In genomic region chr7:140924821-140925421, GRCh38 we compare ENCODE assay signal across 8 cellular contexts. TPM values are rescaled to one million over a fixed set of nuclear protein-coding genes. Genes with fewer than 3 reads are reported as not detected.
DNase-seq lines count a peak whose midpoint lies in the region; ATAC-seq, FAIRE-seq and TF ChIP-seq lines count a peak whose summit lies in the region.

Gene BRAF, minus strand, starts transcription at chr7:140924929. Its CDS starts 226 bp downstream, at chr7:140924703.

- POLR2A ChIA-PET in H1 (lab: Charles Lee; ENCODE audit: partially characterized antibody) = interaction anchor here (0.6 to 1.7 kb wide), 5 partner anchors 9 to 114 kb away, joined by 3 to 7 read pairs (median 4); no protein-coding TSS in a partner anchor

- TF ChIP-seq POLR2A in H1 (IDR thresholded peaks at IDR 0.05; ENCODE audit: control extremely low read depth in 1 of 2, low read depth in 2 of 2, low read length in 2 of 2) = peak in 1 of 2 experiments; percentile 84; a peak in 2 of 3 replicates

- TF ChIP-seq EP300 in H1 (IDR thresholded peaks at IDR 0.05; ENCODE audit: borderline replicate concordance in 1 of 2, low read depth in 2 of 2, low read length in 2 of 2) = no peak

- CTCF ChIA-PET in activated CD8-positive, alpha-beta memory T cell treated with anti-CD3 and anti-CD28 coated beads, Interleukin-2, amount 10 ng/mL, durations not matched to agents 7 days and 5 days (lab: Charles Lee) = interaction anchor here (1.1 to 3.9 kb wide), 2 partner anchors 87 to 89 kb away, joined by 4 to 23 read pairs; partner anchors contain the start of gene MRPS33
- CTCF ChIA-PET in H1 (lab: Charles Lee; ENCODE audit: partially characterized antibody) = interaction anchor here (0.7 to 1.5 kb wide), 4 partner anchors 13 to 109 kb away, joined by 3 to 4 read pairs (median 3); no protein-coding TSS in a partner anchor

- ATAC-seq in GM21367 (IDR thresholded peaks at IDR 0.05; ENCODE audit: unreplicated experiment) = peak; percentile 43
- ATAC-seq in activated CD8-positive, alpha-beta memory T cell treated with anti-CD3 and anti-CD28 coated beads, Interleukin-2, amount 10 ng/mL, durations not matched to agents 7 days and 5 days = peak; percentile 71

- H4K20me1 ChIP-seq in H1 (replicated peaks in 1 of 2; ENCODE audit: control insufficient read depth in 1 of 2, insufficient read depth in 2 of 2, low read length in 2 of 2) = peaks cover 4 to 7% of the 10 kb centered on the region in 2 experiments

- H2BK120ac ChIP-seq in H1 (replicated peaks; ENCODE audit: low read depth, low read length) (no peak within 1 kb of the TSS), mesenchymal stem cell (ENCODE audit: low read depth, low read length) (peak within 1 kb of the TSS; percentile 99)

- H4K91ac ChIP-seq in H1 (replicated peaks; ENCODE audit: insufficient read length, low read length) (peak within 1 kb of the TSS; percentile 22), mesenchymal stem cell (ENCODE audit: low read length) (peak within 1 kb of the TSS; percentile 80)

- H2BK15ac ChIP-seq in H1 (ENCODE audit: low read length) (no peak within 1 kb of the TSS), mesenchymal stem cell (ENCODE audit: low read depth, poor library complexity, severe bottlenecking) (no peak within 1 kb of the TSS)

- H3K79me2 ChIP-seq in H1 (ENCODE audit: control insufficient read depth in 1 of 2, insufficient read depth in 2 of 2, low read length in 2 of 2) = peaks cover 4 to 41% of the 10 kb centered on the region in 2 experiments

- H2BK12ac ChIP-seq in H1 (ENCODE audit: low read depth, low read length) (no peak within 1 kb of the TSS; the same call in 1 of the 2 replicates), mesenchymal stem cell (ENCODE audit: low read length in 2 of 2) (peak within 1 kb of the TSS in 1 of 2 experiments; percentile 63)

- peaks cover 1% of the 10 kb centered on the region for H3K36me3 Mint-ChIP-seq in activated CD8-positive, alpha-beta memory T cell treated with anti-CD3 and anti-CD28 coated beads, Interleukin-2, amount 10 ng/mL, durations not matched to agents 7 days and 5 days

- peak within 1 kb of the TSS; percentile 92 to 98 for H3K4me2 ChIP-seq in H1 (ENCODE audit: insufficient read depth in 1 of 2, low read depth in 2 of 2, low read length in 2 of 2)
- peak within 1 kb of the TSS; percentile 94 for H3K4me2 ChIP-seq in mesenchymal stem cell (ENCODE audit: low read length, poor library complexity, severe bottlenecking)

- no peak for TF ChIP-seq RAD21 in H1 (IDR thresholded peaks at IDR 0.05 in 1 of 2, conservative IDR thresholded peaks at IDR 0.05 in 1 of 2; ENCODE audit: low read depth in 2 of 2, low read length in 2 of 2)

- H3K27me3 ChIP-seq in H1 (replicated peaks in 1 of 4; ENCODE audit: control insufficient read depth in 3 of 4, extremely low read depth in 1 of 4, insufficient read depth in 3 of 4, low read length in 3 of 4) (no peaks in the 10 kb centered on the region), mesenchymal stem cell (ENCODE audit: control insufficient read depth in 1 of 2, insufficient read depth in 1 of 2, low read length in 2 of 2) (peaks cover 0 to 4% of the 10 kb centered on the region in 2 experiments)

- H3K4me1 Mint-ChIP-seq in activated CD8-positive, alpha-beta memory T cell treated with anti-CD3 and anti-CD28 coated beads, Interleukin-2, amount 10 ng/mL, durations not matched to agents 7 days and 5 days = peaks cover 10% of the 10 kb centered on the region

- peak within 1 kb of the TSS; percentile 83 for H2BK5ac ChIP-seq in H1 (ENCODE audit: low read depth, low read length)
- peak within 1 kb of the TSS; percentile 86 for H2BK5ac ChIP-seq in mesenchymal stem cell (ENCODE audit: low read depth, low read length, poor library complexity, severe bottlenecking)

- H3K27ac ChIP-seq in H1 (ENCODE audit: low read depth, low read length) = peak within 1 kb of the TSS; percentile 96
- H3K27ac ChIP-seq in mesenchymal stem cell (ENCODE audit: low read length, poor library complexity, severe bottlenecking) = peak within 1 kb of the TSS; percentile 66

- H3K56ac ChIP-seq in H1 (replicated peaks; ENCODE audit: insufficient read length, low read depth, low read length) = peak within 1 kb of the TSS; percentile 65

- no peak within 1 kb of the TSS for H3K23ac ChIP-seq in H1 (ENCODE audit: insufficient read length)
- H3K23ac ChIP-seq in mesenchymal stem cell (ENCODE audit: low read length in 2 of 2) = peak within 1 kb of the TSS; percentile 96 to 98

- no peak within 1 kb of the TSS for H2BK20ac ChIP-seq in H1 (ENCODE audit: low read length)

- no peak for TF ChIP-seq CTCF in H1 (IDR thresholded peaks at IDR 0.05; ENCODE audit: control extremely low read depth in 1 of 3, insufficient read depth in 1 of 3, low read depth in 1 of 3, low read length in 3 of 3)

- H3K4me1 ChIP-seq in H1 (replicated peaks in 1 of 4; ENCODE audit: control insufficient read depth in 3 of 4, insufficient read depth in 4 of 4, low read length in 3 of 4) (peaks cover 0 to 8% (median 0%) of the 10 kb centered on the region in 4 experiments; a peak in 3 of 7 replicates), mesenchymal stem cell (ENCODE audit: control insufficient read depth, insufficient read depth, low read depth, low read length) (no peaks in the 10 kb centered on the region)

- no peak within 1 kb of the TSS for H3K4me3 Mint-ChIP-seq in activated CD8-positive, alpha-beta memory T cell treated with anti-CD3 and anti-CD28 coated beads, Interleukin-2, amount 10 ng/mL, durations not matched to agents 7 days and 5 days

- H2AFZ ChIP-seq in H1 (ENCODE audit: low read length) (peak within 1 kb of the TSS; percentile 94), mesenchymal stem cell (ENCODE audit: low read depth, low read length) (peak within 1 kb of the TSS; percentile 98)

- WGBS in H1 (ENCODE audit: extremely low coverage in 1 of 2, insufficient coverage in 1 of 2, insufficient read length in 1 of 2, insufficient replicate concordance in 2 of 2, low coverage in 1 of 2, low lambda C conversion rate in 2 of 2, missing lambda C conversion rate in 1 of 2), 2 experiments = 2% methylated on average over 15 of the region's 56 CpGs; no CpG with 5 or more reads in 1 of the 2 experiments
- WGBS in mesenchymal stem cell = 1% methylated on average over 18 of the region's 56 CpGs

- no peak within 1 kb of the TSS for H3K14ac ChIP-seq in H1 (ENCODE audit: insufficient read length)
- peak within 1 kb of the TSS; percentile 62 to 75 for H3K14ac ChIP-seq in mesenchymal stem cell (ENCODE audit: low read length in 2 of 2)

- H4K8ac ChIP-seq in H1 (ENCODE audit: extremely low read depth, insufficient read depth, low read length) = peak within 1 kb of the TSS; percentile 98
- peak within 1 kb of the TSS; percentile 94 for H4K8ac ChIP-seq in mesenchymal stem cell (ENCODE audit: low read length)

- H3K18ac ChIP-seq in H1 (ENCODE audit: extremely low read depth, low read length) (peak within 1 kb of the TSS; percentile 40; the same call in 1 of the 2 replicates), mesenchymal stem cell (ENCODE audit: low read depth in 1 of 2, low read length in 2 of 2) (peak within 1 kb of the TSS; percentile 90 to 98)

- H3K27ac Mint-ChIP-seq in activated CD8-positive, alpha-beta memory T cell treated with anti-CD3 and anti-CD28 coated beads, Interleukin-2, amount 10 ng/mL, durations not matched to agents 7 days and 5 days = peak within 1 kb of the TSS; percentile 97

- H3K9me3 Mint-ChIP-seq in activated CD8-positive, alpha-beta memory T cell treated with anti-CD3 and anti-CD28 coated beads, Interleukin-2, amount 10 ng/mL, durations not matched to agents 7 days and 5 days (ENCODE audit: low read depth) = no peaks in the 10 kb centered on the region

- peak within 1 kb of the TSS; percentile 88 for H4K5ac ChIP-seq in H1 (ENCODE audit: insufficient read length, low read depth, low read length)

- peaks cover 7% of the 10 kb centered on the region for H3K27me3 Mint-ChIP-seq in activated CD8-positive, alpha-beta memory T cell treated with anti-CD3 and anti-CD28 coated beads, Interleukin-2, amount 10 ng/mL, durations not matched to agents 7 days and 5 days

- H3K9ac ChIP-seq in H1 (replicated peaks in 1 of 4; ENCODE audit: extremely low read depth in 1 of 4, low read depth in 3 of 4, low read length in 3 of 4) (peak within 1 kb of the TSS; percentile 86 to 97 (median 91)), mesenchymal stem cell (ENCODE audit: low read length) (peak within 1 kb of the TSS; percentile 97)

- H2AK5ac ChIP-seq in H1 (ENCODE audit: low read depth, low read length) = no peak within 1 kb of the TSS
- H2AK5ac ChIP-seq in mesenchymal stem cell (ENCODE audit: low read length, severe bottlenecking) = peak within 1 kb of the TSS; percentile 66

- H3K4me3 ChIP-seq in H1 (ENCODE audit: extremely low read depth in 1 of 4, insufficient read depth in 2 of 4, low read depth in 3 of 4, low read length in 4 of 4) = peak within 1 kb of the TSS; percentile 80 to 100 (median 94)
- peak within 1 kb of the TSS; percentile 88 to 94 for H3K4me3 ChIP-seq in mesenchymal stem cell (ENCODE audit: insufficient read depth in 1 of 2, low read depth in 1 of 2, low read length in 2 of 2)

- H3K79me1 ChIP-seq in H1 (ENCODE audit: low read depth, low read length) (peaks cover 3% of the 10 kb centered on the region; the same call in 1 of the 2 replicates), mesenchymal stem cell (replicated peaks; ENCODE audit: low read length, poor library complexity, severe bottlenecking) (peaks cover 1% of the 10 kb centered on the region)

- H3K23me2 ChIP-seq in H1 (ENCODE audit: low read depth, low read length) = peaks cover 4% of the 10 kb centered on the region; the same call in 1 of the 2 replicates

- DNase-seq in COLO668 (lab: John Stamatoyannopoulos, UW; ENCODE audit: unreplicated experiment) = peak; percentile 93
- DNase-seq in HTR-8/SVneo (ENCODE audit: insufficient read length, low spot score) = peak; percentile 72
- peak; percentile 40 for DNase-seq in NOMO-1 treated with DMSO at 0.1 percent for 48 hours (lab: John Stamatoyannopoulos, UW; ENCODE audit: unreplicated experiment)
- DNase-seq in activated CD8-positive, alpha-beta memory T cell treated with anti-CD3 and anti-CD28 coated beads, Interleukin-2, amount 10 ng/mL, durations not matched to agents 7 days and 5 days = peak; percentile 93
- peak; percentile 46 to 98 for DNase-seq in H1 (ENCODE audit: low read depth in 1 of 2, low spot score in 2 of 2)
- DNase-seq in mesenchymal stem cell = peak; percentile 92
- DNase-seq in stimulated activated CD8-positive, alpha-beta memory T cell treated with anti-CD3 and anti-CD28 coated beads, Interleukin-12 subunit alpha, Interleukin-12 subunit beta, amount 100 ng/mL, for 24 hours (ENCODE audit: extremely low read depth) = peak; percentile 82

- H3K36me3 ChIP-seq in H1 (ENCODE audit: control insufficient read depth in 2 of 4, insufficient read depth in 4 of 4, low read length in 3 of 4) = no peaks in the 10 kb centered on the region
- H3K36me3 ChIP-seq in mesenchymal stem cell (ENCODE audit: control insufficient read depth in 1 of 2, insufficient read depth in 2 of 2, low read depth in 1 of 2, low read length in 2 of 2) = no peaks in the 10 kb centered on the region

- H3K4ac ChIP-seq in H1 (replicated peaks; ENCODE audit: insufficient read length, low read depth, low read length) = peak within 1 kb of the TSS; percentile 72
- H3K4ac ChIP-seq in mesenchymal stem cell (ENCODE audit: low read depth in 1 of 2, low read length in 2 of 2) = peak within 1 kb of the TSS; percentile 97

- FAIRE-seq in HTR-8/SVneo (lab: Jason Lieb, UNC) (peak; percentile 93), H1 (lab: Jason Lieb, UNC) (no peak)

- H3K9me3 ChIP-seq in H1 (ENCODE audit: insufficient read depth in 2 of 2, low read depth in 1 of 2, low read length in 1 of 2) (no peaks in the 10 kb centered on the region), mesenchymal stem cell (ENCODE audit: control insufficient read depth, low read length) (no peaks in the 10 kb centered on the region)

RNA-seq across cellular contexts. Expression of gene BRAF, which starts in this region (rescaled TPM):
- total RNA-seq in activated CD8-positive, alpha-beta memory T cell treated with anti-CD3 and anti-CD28 coated beads, Interleukin-2, amount 10 ng/mL, durations not matched to agents 7 days and 5 days = 10 to 100 TPM; 25.1 to 33.3 TPM
- 30.2 and 32.6 TPM in 2 replicates for total RNA-seq in H1 (2021; fragmentation: NEBNext Ultra II Directional; extraction: Animal tissue kit (Norgen Biotek cat#: 25700))
- 7.7 and 11.4 TPM in 2 replicates for polyA plus RNA-seq in H1 (2011; rRNA removed)
- polyA plus RNA-seq in H1 (2011; cell fraction: cytosol; rRNA removed) = 11.3 TPM
- polyA plus RNA-seq in H1 (2011; cell fraction: nucleus; rRNA removed) = 9.5 TPM
- polyA plus RNA-seq in H1 (2012, experiment 1 of 2) = 9.7 to 15.4 TPM (median 12.1 TPM) in 4 replicates
- polyA plus RNA-seq in H1 (2012, experiment 2 of 2) = 3.2 TPM
- polyA plus RNA-seq in H1 (2013, experiment 1 of 2) = 9.3 TPM
- polyA plus RNA-seq in H1 (2013, experiment 2 of 2) = 9.0 TPM
- 62.2 and 71.8 TPM in 2 replicates for polyA minus RNA-seq in H1 (2011; rRNA and poly(A)+ RNA removed)
- polyA minus RNA-seq in H1 (2011; cell fraction: cytosol; rRNA and poly(A)+ RNA removed) = 24.0 TPM
- polyA minus RNA-seq in H1 (2011; cell fraction: nucleus; rRNA and poly(A)+ RNA removed) = 84.4 TPM
- 7.6 TPM for polyA plus RNA-seq in mesenchymal stem cell (2013, experiment 1 of 2)
- 8.0 TPM for polyA plus RNA-seq in mesenchymal stem cell (2013, experiment 2 of 2)

Comparison
In these comparisons a context has a peak if more than half of its experiments do, and no peak if none do; other contexts are left out.
1. Peak in every context shown above with its lines: DNase-seq, ATAC-seq, H3K4me3 ChIP-seq and H3K27ac ChIP-seq.
2. DNase-seq: peak in every context shown above with its lines; median percentile 93 in COLO668; 93 in activated CD8-positive, alpha-beta memory T cell treated with anti-CD3 and anti-CD28 coated beads, Interleukin-2, amount 10 ng/mL, durations not matched to agents 7 days and 5 days; 92 in mesenchymal stem cell; 82 in stimulated activated CD8-positive, alpha-beta memory T cell treated with anti-CD3 and anti-CD28 coated beads, Interleukin-12 subunit alpha, Interleukin-12 subunit beta, amount 100 ng/mL, for 24 hours; 72 in HTR-8/SVneo; 72 in H1; 40 in NOMO-1 treated with DMSO at 0.1 percent for 48 hours.